2 cellular contexts compared by ENCODE assay signal in genomic region chr11:62050716-62051115, GRCh38.
TF ChIP-seq lines count a peak whose summit lies in the region.

No MANE protein-coding gene starts in this region.

TF ChIP-seq in A549, 52 proteins besides CTCF, POLR2A, EP300 and RAD21:
- no peak for TF ChIP-seq MAZ (IDR thresholded peaks at IDR 0.05; ENCODE audit: borderline replicate concordance, low read depth, low read length)

TF ChIP-seq in endothelial cell of umbilical vein, 7 proteins besides CTCF, POLR2A, EP300 and RAD21 (continued from another document):
- no peak for TF ChIP-seq GATA2 (IDR thresholded peaks at IDR 0.05; ENCODE audit: insufficient read depth, insufficient read length, low read depth, low read length)
- no peak for TF ChIP-seq FOS (IDR thresholded peaks at IDR 0.05; ENCODE audit: borderline replicate concordance, insufficient read depth, low read length)
- no peak for TF ChIP-seq MAX (IDR thresholded peaks at IDR 0.05; ENCODE audit: insufficient read depth, insufficient read length)
- no peak for TF ChIP-seq POLR2AphosphoS5 (IDR thresholded peaks at IDR 0.05; ENCODE audit: insufficient read depth, low read depth, low read length)
- TF ChIP-seq EZH2 (IDR thresholded peaks at IDR 0.05; ENCODE audit: borderline replicate concordance, low read depth, low read length, severe bottlenecking) = peak; percentile 28
- no peak for TF ChIP-seq MYC (IDR thresholded peaks at IDR 0.05; ENCODE audit: low read depth, low read length)
